Comparison of ENCODE assay signal across 8 cellular contexts in the genomic region with DNA sequence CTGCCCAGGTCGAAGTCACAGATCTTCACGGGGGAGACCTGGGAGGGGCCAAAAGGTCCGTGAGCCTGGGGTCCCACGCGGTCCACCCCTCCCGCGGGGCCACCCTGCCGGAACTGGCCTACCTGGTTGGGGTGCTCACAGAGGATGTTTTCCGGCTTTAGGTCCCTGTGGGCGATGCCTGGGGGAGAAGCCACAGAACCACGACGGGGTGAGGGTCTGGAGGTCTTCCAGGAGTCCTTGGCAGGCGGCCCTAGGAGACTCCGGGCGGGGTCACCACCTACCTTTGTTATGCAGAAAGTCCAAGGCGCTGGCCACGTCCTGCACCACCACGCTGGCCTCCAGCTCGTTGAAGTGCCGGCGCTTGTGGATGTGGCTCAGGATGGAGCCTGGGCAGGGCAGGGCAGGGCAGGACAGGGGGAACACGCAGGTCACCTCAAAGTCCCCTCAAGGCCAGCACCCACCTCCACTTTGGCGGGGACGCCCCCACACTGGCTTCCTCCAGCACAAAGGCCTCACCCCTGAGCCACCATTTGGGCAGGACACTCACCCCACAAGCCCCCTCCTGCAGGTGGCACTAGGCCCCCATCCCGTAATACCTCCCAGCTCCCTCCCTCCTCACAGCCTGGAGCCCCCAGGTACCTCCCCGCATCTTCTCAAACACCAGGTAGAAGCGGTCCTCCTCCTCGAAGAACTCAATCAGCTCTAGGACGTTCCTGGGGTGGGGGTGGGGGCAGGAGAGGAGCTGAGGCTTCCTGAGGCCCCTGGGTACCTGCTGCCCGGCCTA. TPM values are rescaled to one million over a fixed set of nuclear protein-coding genes. Genes with fewer than 3 reads are reported as not detected.
DNase-seq lines count a peak whose midpoint lies in the region; ATAC-seq lines count a peak whose summit lies in the region.

No MANE protein-coding gene starts in this region.

- H3K4me1 ChIP-seq in muscle layer of colon (ENCODE audit: insufficient read depth, low read length): peaks cover 56% of the 10 kb centered on the region

- peaks cover 60% of the 10 kb centered on the region for H3K36me3 ChIP-seq in muscle layer of colon (ENCODE audit: insufficient read depth, low read length)

- peak overlapping the region; percentile 37 to 52 for H3K4me3 ChIP-seq in muscle layer of colon (ENCODE audit: low read depth in 1 of 2, low read length in 2 of 2)

- peak; percentile 12 for ATAC-seq in HG03135 (IDR thresholded peaks at IDR 0.05; ENCODE audit: unreplicated experiment)
- ATAC-seq in HG03280 (IDR thresholded peaks at IDR 0.05; ENCODE audit: unreplicated experiment): no peak
- ATAC-seq in GM18520 (IDR thresholded peaks at IDR 0.05; ENCODE audit: unreplicated experiment): no peak

- no peaks in the 10 kb centered on the region for H3K27me3 ChIP-seq in muscle layer of colon (ENCODE audit: control insufficient read depth in 1 of 2, insufficient read depth in 2 of 2, low read length in 2 of 2)

- H3K27ac ChIP-seq in caudate nucleus (ENCODE audit: low read depth, low read length) (peak overlapping the region; percentile 97), muscle layer of colon (ENCODE audit: low read depth, low read length) (peak overlapping the region; percentile 84)

- H3K9ac ChIP-seq in muscle layer of colon (ENCODE audit: low read length): peak overlapping the region; percentile 86

- no peaks in the 10 kb centered on the region for H3K9me3 ChIP-seq in muscle layer of colon (ENCODE audit: low read length)

- intact Hi-C loops in posterior vena cava (cut with DNase I): no loop called here

- DNase-seq in CMK (ENCODE audit: low read depth) (peak; percentile 32), caudate nucleus (lab: John Stamatoyannopoulos, UW) (peak in 6 of 61 donors; percentile 36 to 69 (median 45)), posterior vena cava (ENCODE audit: low spot score) (no peak), NCI-H1694 treated with DMSO at 0.1 percent for 48 hours (lab: John Stamatoyannopoulos, UW) (no peak)

RNA-seq across cellular contexts. Expression of a gene that starts 8.4 kb away (rescaled TPM):
- 100 to 1,000 TPM in 1 of 2 donors, 10 to 100 TPM in 1; 99.6 to 126 TPM for total RNA-seq in posterior vena cava

RNA-seq across cellular contexts. Expression of a gene that starts 27.2 kb away (rescaled TPM):
- total RNA-seq in posterior vena cava: 10 to 100 TPM; 44.6 to 52.1 TPM

RNA-seq across cellular contexts. Expression of a gene that starts 53.4 kb away (rescaled TPM):
- total RNA-seq in posterior vena cava: 10 to 100 TPM; 55.8 to 57.1 TPM

RNA-seq across cellular contexts. Expression of a gene that starts 54.0 kb away (rescaled TPM):
- 1 to 10 TPM in 1 of 2 donors, under 1 TPM in 1; 0.90 to 2.4 TPM for total RNA-seq in posterior vena cava
